15 cellular contexts compared by ENCODE assay signal in genomic region chr9:91156451-91157234, GRCh38.
A peak's percentile ranks its signal among the peaks of the same experiment; 100 is the strongest.
DNase-seq lines count a peak whose midpoint lies in the region; ATAC-seq and FAIRE-seq lines count a peak whose summit lies in the region.
"Had no signal": no experiment of that assay in that cellular context is flagged by ENCODE, and none has a peak within 500 bp of the region (broad histone marks: within the 10 kb centered on the region; RNA-seq: fewer than 3 reads in every experiment).

No MANE protein-coding gene starts in this region.

- peak; percentile 54 for FAIRE-seq in GM19239 (lab: Jason Lieb, UNC)

- peaks cover 26% of the 10 kb centered on the region for H3K9me3 Mint-ChIP-seq in T-helper 1 cell treated with Interleukin-12 subunit alpha and Interleukin-12 subunit beta and Interleukin-4 antibody, amounts not matched to agents 30 μg/mL and 1 μg/mL, for 36 hours

- DNase-seq in GM19239 (ENCODE audit: insufficient read length, low spot score) (no peak), DMS153 treated with DMSO at 0.1 percent for 48 hours (lab: John Stamatoyannopoulos, UW; ENCODE audit: unreplicated experiment) (no peak), D341Med (ENCODE audit: low spot score) (no peak), Right ventricle myocardium superior (no peak)
- peak; percentile 45 for DNase-seq in stimulated activated CD8-positive, alpha-beta memory T cell treated with anti-CD3 and anti-CD28 coated beads, Interleukin-4, amount 100 ng/mL, for 48 hours
- DNase-seq: activated effector memory CD4-positive, alpha-beta T cell treated with Interleukin-2 at 50 U/mL for 16 hours; body of pancreas; DMS53; Karpas-422; NCI-H1417 treated with DMSO at 0.1 percent for 48 hours; SHP77 had no signal

- H3K9me3 ChIP-seq in esophagus (ENCODE audit: control insufficient read depth in 2 of 2, insufficient read depth in 1 of 2, low read depth in 1 of 2, low read length in 1 of 2) = peaks cover 3 to 5% of the 10 kb centered on the region in 2 donors
- H3K9me3 ChIP-seq: body of pancreas had no signal

- peak overlapping the region; percentile 85 for H3K27ac Mint-ChIP-seq in T-helper 1 cell treated with Interleukin-12 subunit alpha and Interleukin-12 subunit beta and Interleukin-4 antibody, amounts not matched to agents 30 μg/mL and 1 μg/mL, for 36 hours

- no peak overlapping the region for H3K4me3 ChIP-seq in esophagus (ENCODE audit: low read depth in 1 of 2, low read length in 2 of 2)
- H3K4me3 ChIP-seq: body of pancreas, smooth muscle cell had no signal

- ATAC-seq in Right ventricle myocardium superior (ENCODE audit: poor library complexity) = no peak
- ATAC-seq: body of pancreas had no signal

- peaks cover 48% of the 10 kb centered on the region for H3K36me3 Mint-ChIP-seq in T-helper 1 cell treated with Interleukin-12 subunit alpha and Interleukin-12 subunit beta and Interleukin-4 antibody, amounts not matched to agents 30 μg/mL and 1 μg/mL, for 36 hours (ENCODE audit: low read depth)

- peaks cover 0 to 2% of the 10 kb centered on the region in 2 donors for H3K4me1 ChIP-seq in esophagus (ENCODE audit: control insufficient read depth in 2 of 2, insufficient read depth in 2 of 2, low read length in 1 of 2)
- H3K4me1 ChIP-seq: parathyroid adenoma had no signal

- intact Hi-C loops in Right ventricle myocardium superior (cut with DNase I) = no loop called here

- no peak overlapping the region for H3K4me3 Mint-ChIP-seq in T-helper 1 cell treated with Interleukin-12 subunit alpha and Interleukin-12 subunit beta and Interleukin-4 antibody, amounts not matched to agents 30 μg/mL and 1 μg/mL, for 36 hours

- H3K27me3 Mint-ChIP-seq in T-helper 1 cell treated with Interleukin-12 subunit alpha and Interleukin-12 subunit beta and Interleukin-4 antibody, amounts not matched to agents 30 μg/mL and 1 μg/mL, for 36 hours (ENCODE audit: low read depth) = no peaks in the 10 kb centered on the region

- WGBS in esophagus, 2 donors = 64 to 70% methylated on average over 10 of the region's 10 CpGs

- no peaks in the 10 kb centered on the region for H3K36me3 ChIP-seq in esophagus (ENCODE audit: control insufficient read depth in 2 of 2, insufficient read depth in 2 of 2, low read length in 1 of 2)

- no peaks in the 10 kb centered on the region for H3K27me3 ChIP-seq in esophagus (ENCODE audit: control insufficient read depth in 1 of 2, insufficient read depth in 2 of 2, low read length in 2 of 2)
- H3K27me3 ChIP-seq: body of pancreas had no signal

- peak overlapping the region; percentile 62 to 67 for H3K27ac ChIP-seq in esophagus (ENCODE audit: low read depth in 2 of 2, low read length in 1 of 2)
- H3K27ac ChIP-seq: body of pancreas, parathyroid adenoma had no signal

- peaks cover 67% of the 10 kb centered on the region for H3K4me1 Mint-ChIP-seq in T-helper 1 cell treated with Interleukin-12 subunit alpha and Interleukin-12 subunit beta and Interleukin-4 antibody, amounts not matched to agents 30 μg/mL and 1 μg/mL, for 36 hours (ENCODE audit: low read depth)
